In genomic region chr9:63346310-63347048, GRCh38 we compare ENCODE assay signal across 8 cellular contexts.
A peak's percentile ranks its signal among the peaks of the same experiment; 100 is the strongest.
DNase-seq lines count a peak whose midpoint lies in the region; ATAC-seq and TF ChIP-seq lines count a peak whose summit lies in the region.
"Not testable (repeated sequence)": the region's sequence is repeated elsewhere in the genome, so short reads cannot be mapped to it uniquely, and the experiment has no call there.

No MANE protein-coding gene starts in this region.

- H3K4me3 ChIP-seq in BJ (ENCODE audit: low read depth, low read length); SJCRH30; right cardiac atrium (ENCODE audit: low read length): not testable (repeated sequence)

- H3K9me3 Mint-ChIP-seq in activated naive CD4-positive, alpha-beta T cell treated with anti-CD3 and anti-CD28 coated beads for 36 hours; endothelial cell (ENCODE audit: unreplicated experiment); naive thymus-derived CD8-positive, alpha-beta T cell: not testable (repeated sequence)

- not testable (repeated sequence) for H3K27me3 Mint-ChIP-seq in activated naive CD4-positive, alpha-beta T cell treated with anti-CD3 and anti-CD28 coated beads for 36 hours (ENCODE audit: low read depth); endothelial cell (ENCODE audit: unreplicated experiment); naive thymus-derived CD8-positive, alpha-beta T cell

- peak overlapping the region; percentile 63 for H3K27ac Mint-ChIP-seq in activated naive CD4-positive, alpha-beta T cell treated with anti-CD3 and anti-CD28 coated beads for 36 hours
- H3K27ac Mint-ChIP-seq in endothelial cell (ENCODE audit: unreplicated experiment) = peak overlapping the region; percentile 99
- H3K27ac Mint-ChIP-seq in naive thymus-derived CD8-positive, alpha-beta T cell = peak overlapping the region in 8 of 10 donors; percentile 0 to 73 (median 30)

- DNase-seq in BJ (ENCODE audit: low read depth) = peak; percentile 31
- DNase-seq in HT-29 (ENCODE audit: low spot score) = peak; percentile 70
- DNase-seq in SJCRH30 = peak; percentile 24 to 51
- peak; percentile 50 for DNase-seq in activated naive CD4-positive, alpha-beta T cell treated with anti-CD3 and anti-CD28 coated beads for 36 hours
- DNase-seq in endothelial cell (ENCODE audit: low spot score) = peak; percentile 47
- DNase-seq in right cardiac atrium = peak; percentile 69 to 72 (median 71)
- peak in 5 of 10 donors; percentile 5 to 60 (median 36) for DNase-seq in naive thymus-derived CD8-positive, alpha-beta T cell
- peak; percentile 15 for DNase-seq in stimulated activated CD4-positive, alpha-beta T cell treated with anti-CD3 and anti-CD28 coated beads, Interleukin-1b, Interleukin-23, amount 100 ng/mL, for 48 hours

- not testable (repeated sequence) for H3K9me3 ChIP-seq in SJCRH30 (replicated peaks); right cardiac atrium (ENCODE audit: control insufficient read depth, low read length)

- not testable (repeated sequence) for ATAC-seq in right cardiac atrium; naive thymus-derived CD8-positive, alpha-beta T cell

- not testable (repeated sequence) for H3K36me3 ChIP-seq in BJ (ENCODE audit: control insufficient read depth, insufficient read depth, low read length); SJCRH30

- H3K4me1 ChIP-seq in SJCRH30; right cardiac atrium (ENCODE audit: control insufficient read depth, insufficient read depth, low read length): not testable (repeated sequence)

- CTCF ChIA-PET in BJ (lab: Yijun Ruan, JAX); activated naive CD4-positive, alpha-beta T cell treated with anti-CD3 and anti-CD28 coated beads for 36 hours (lab: Charles Lee): not testable (repeated sequence)

- peaks cover 13% of the 10 kb centered on the region for H3K4me1 Mint-ChIP-seq in activated naive CD4-positive, alpha-beta T cell treated with anti-CD3 and anti-CD28 coated beads for 36 hours (ENCODE audit: low read depth)
- H3K4me1 Mint-ChIP-seq in endothelial cell (ENCODE audit: unreplicated experiment) = peaks cover 12% of the 10 kb centered on the region
- not testable (repeated sequence) for H3K4me1 Mint-ChIP-seq in naive thymus-derived CD8-positive, alpha-beta T cell

- not testable (repeated sequence) for H3K4me3 Mint-ChIP-seq in activated naive CD4-positive, alpha-beta T cell treated with anti-CD3 and anti-CD28 coated beads for 36 hours; endothelial cell (ENCODE audit: unreplicated experiment)
- peak overlapping the region in 8 of 10 donors; percentile 5 to 58 (median 38) for H3K4me3 Mint-ChIP-seq in naive thymus-derived CD8-positive, alpha-beta T cell

- intact Hi-C loops in activated naive CD4-positive, alpha-beta T cell treated with anti-CD3 and anti-CD28 coated beads for 36 hours (cut with micrococcal nuclease); right cardiac atrium (cut with DNase I): not testable (repeated sequence)

- WGBS in right cardiac atrium = 54% methylated on average over 11 of the region's 14 CpGs

- TF ChIP-seq CTCF in BJ (IDR thresholded peaks at IDR 0.05; ENCODE audit: insufficient read depth, low read depth, low read length); endothelial cell (IDR thresholded peaks at IDR 0.05; ENCODE audit: unreplicated experiment): not testable (repeated sequence)

- H3K36me3 Mint-ChIP-seq in activated naive CD4-positive, alpha-beta T cell treated with anti-CD3 and anti-CD28 coated beads for 36 hours (ENCODE audit: low read depth); endothelial cell (ENCODE audit: low read depth, unreplicated experiment); naive thymus-derived CD8-positive, alpha-beta T cell: not testable (repeated sequence)

- POLR2A ChIA-PET in BJ (lab: Charles Lee); naive thymus-derived CD8-positive, alpha-beta T cell (lab: Charles Lee): not testable (repeated sequence)

- H3K27me3 ChIP-seq in BJ (ENCODE audit: control insufficient read depth, insufficient read depth, low read length); SJCRH30; right cardiac atrium (ENCODE audit: control insufficient read depth, insufficient read depth): not testable (repeated sequence)

- not testable (repeated sequence) for H3K27ac ChIP-seq in SJCRH30
- peak overlapping the region; percentile 85 for H3K27ac ChIP-seq in right cardiac atrium (ENCODE audit: low read length)

Comparison
In these comparisons a context has a peak if more than half of its experiments do, and no peak if none do; other contexts are left out.
1. H3K27ac Mint-ChIP-seq: peak in every context shown above with its lines; median percentile 99 in endothelial cell; 63 in activated naive CD4-positive, alpha-beta T cell treated with anti-CD3 and anti-CD28 coated beads for 36 hours; 30 in naive thymus-derived CD8-positive, alpha-beta T cell.